8 cellular contexts compared by ENCODE assay signal in genomic region chr3:126475411-126476114, GRCh38.
A peak's percentile ranks its signal among the peaks of the same experiment; 100 is the strongest.
DNase-seq lines count a peak whose midpoint lies in the region; ATAC-seq lines count a peak whose summit lies in the region.

Gene ZXDC, minus strand, starts transcription at chr3:126475891. Its CDS starts 26 bp downstream, at chr3:126475865.

- DNase-seq in COLO668 (lab: John Stamatoyannopoulos, UW; ENCODE audit: unreplicated experiment) (peak; percentile 93), HS-27A (ENCODE audit: low read depth) (peak; percentile 64), NK-92 (lab: John Stamatoyannopoulos, UW; ENCODE audit: unreplicated experiment) (peak; percentile 48), medulla oblongata (ENCODE audit: extremely low spot score) (peak; percentile 95)
- peak; percentile 96 for DNase-seq in activated CD8-positive, alpha-beta memory T cell treated with anti-CD3 and anti-CD28 coated beads for 24 hours
- peak; percentile 90 for DNase-seq in effector CD4-positive, alpha-beta T cell
- peak; percentile 83 to 89 (median 86) for DNase-seq in stimulated activated CD4-positive, alpha-beta T cell treated with anti-CD3 and anti-CD28 coated beads, TNF-alpha, amount 100 ng/mL, for 48 hours (ENCODE audit: low read depth in 3 of 3)

- peak; percentile 71 for ATAC-seq in GM19467 (IDR thresholded peaks at IDR 0.05; ENCODE audit: unreplicated experiment)

Comparison
In these comparisons a context has a peak if more than half of its experiments do, and no peak if none do; other contexts are left out.
1. Peak in every context shown above with its lines: DNase-seq and ATAC-seq.